9 cellular contexts compared by ENCODE assay signal in the genomic region with DNA sequence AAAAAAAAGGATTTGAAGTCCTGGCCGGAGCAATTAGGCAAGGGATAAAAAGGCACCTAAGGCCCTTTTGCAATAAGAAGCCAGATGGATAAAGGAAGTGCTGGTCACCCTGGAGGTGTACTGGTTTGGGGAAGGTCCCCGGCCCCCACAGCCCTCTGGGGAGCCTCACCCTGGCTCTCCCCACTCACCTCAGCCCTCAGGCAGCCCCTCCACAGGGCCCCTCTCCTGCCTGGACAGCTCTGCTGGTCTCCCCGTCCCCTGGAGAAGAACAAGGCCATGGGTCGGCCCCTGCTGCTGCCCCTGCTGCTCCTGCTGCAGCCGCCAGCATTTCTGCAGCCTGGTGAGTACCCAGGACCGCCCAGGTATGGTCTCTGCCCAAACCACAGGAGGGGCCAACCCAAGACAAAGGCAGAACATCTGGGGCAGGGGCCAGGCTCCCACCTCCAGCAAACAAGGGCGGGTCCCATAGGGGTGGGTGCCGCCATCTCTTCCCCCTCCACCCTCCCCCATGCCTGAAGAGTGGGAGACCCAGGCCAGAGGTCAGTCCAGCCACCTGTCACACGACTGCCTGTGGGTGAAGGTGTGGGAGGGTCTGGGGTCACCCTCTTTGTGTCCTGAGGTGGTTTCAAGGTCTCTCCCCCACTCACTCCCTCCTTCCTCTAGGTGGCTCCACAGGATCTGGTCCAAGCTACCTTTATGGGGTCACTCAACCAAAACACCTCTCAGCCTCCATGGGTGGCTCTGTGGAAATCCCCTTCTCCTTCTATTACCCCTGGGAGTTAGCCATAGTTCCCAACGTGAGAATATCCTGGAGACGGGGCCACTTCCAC. TPM values are rescaled to one million over a fixed set of nuclear protein-coding genes. Genes with fewer than 3 reads are reported as not detected.
A peak's percentile ranks its signal among the peaks of the same experiment; 100 is the strongest.
DNase-seq lines count a peak whose midpoint lies in the region; ATAC-seq and TF ChIP-seq lines count a peak whose summit lies in the region.
"Had no signal": no experiment of that assay in that cellular context is flagged by ENCODE, and none has a peak within 500 bp of the region (broad histone marks: within the 10 kb centered on the region; RNA-seq: fewer than 3 reads in every experiment).

A gene (plus strand): TSS at position 91 of the 830 bp plus-strand sequence. CDS start 186 bp downstream, at position 277.

- whole genome bisulfite sequencing in adrenal gland, 4 donors = 67 to 80% (median 78%) methylated on average over 6 to 11 of the region's 11 CpGs
- 85 to 86% methylated on average over 4 to 10 of the region's 11 CpGs for WGBS in upper lobe of left lung, 2 donors

- H3K9me3 Mint-ChIP-seq in activated T-cell treated with anti-CD3 and anti-CD28 coated beads, Interleukin-2, amount 50 U/mL, for 72 hours = no peaks in the 10 kb centered on the region

- no peaks in the 10 kb centered on the region for H3K4me1 ChIP-seq in adrenal gland (replicated peaks in 1 of 2)
- peaks cover 0 to 26% of the 10 kb centered on the region in 2 donors for H3K4me1 ChIP-seq in left lung
- no peaks in the 10 kb centered on the region for H3K4me1 ChIP-seq in upper lobe of left lung

- no peaks in the 10 kb centered on the region for H3K27me3 Mint-ChIP-seq in activated T-cell treated with anti-CD3 and anti-CD28 coated beads, Interleukin-2, amount 50 U/mL, for 72 hours (ENCODE audit: low read depth)

- H3K4me1 Mint-ChIP-seq in activated T-cell treated with anti-CD3 and anti-CD28 coated beads, Interleukin-2, amount 50 U/mL, for 72 hours (ENCODE audit: low read depth) = peaks cover 5% of the 10 kb centered on the region

- DNase-seq in activated T-cell treated with anti-CD3 and anti-CD28 coated beads, Interleukin-2, amount 50 U/mL, for 72 hours = no peak
- no peak for DNase-seq in activated T-cell treated with anti-CD3 and anti-CD28 coated beads, Interleukin-2, amount 50 U/mL, for 48 hours
- DNase-seq in adrenal gland = no peak
- DNase-seq in left lung = peak in 1 of 2 donors; percentile 54
- peak in 1 of 2 donors; percentile 19 for DNase-seq in upper lobe of left lung
- no peak for DNase-seq in medulla oblongata (ENCODE audit: extremely low spot score)
- DNase-seq in NCI-H146 (lab: John Stamatoyannopoulos, UW) = no peak
- DNase-seq: foreskin melanocyte had no signal

- H3K4me3 ChIP-seq in adrenal gland = no peak within 1 kb of the TSS
- no peak within 1 kb of the TSS for H3K4me3 ChIP-seq in left lung
- H3K4me3 ChIP-seq in upper lobe of left lung = no peak within 1 kb of the TSS

- no peak for TF ChIP-seq EP300 in upper lobe of left lung (IDR thresholded peaks at IDR 0.05)

- no peaks in the 10 kb centered on the region for H3K27me3 ChIP-seq in adrenal gland
- no peaks in the 10 kb centered on the region for H3K27me3 ChIP-seq in left lung
- no peaks in the 10 kb centered on the region for H3K27me3 ChIP-seq in upper lobe of left lung

- TF ChIP-seq POLR2A in adrenal gland (IDR thresholded peaks at IDR 0.05) = no peak
- TF ChIP-seq POLR2A in upper lobe of left lung (IDR thresholded peaks at IDR 0.05) = no peak

- intact Hi-C loops in adrenal gland (cut with DNase I) (loop anchor here in 1 of 2 donors (10.0 kb wide), 1 partner anchor 57 kb away; no protein-coding TSS in a partner anchor), left lung (cut with DNase I) (no loop called here)

- TF ChIP-seq CTCF in adrenal gland (IDR thresholded peaks at IDR 0.05) (no peak), left lung (IDR thresholded peaks at IDR 0.05) (no peak), upper lobe of left lung (IDR thresholded peaks at IDR 0.05) (no peak)

- no peak within 1 kb of the TSS for H3K4me3 Mint-ChIP-seq in activated T-cell treated with anti-CD3 and anti-CD28 coated beads, Interleukin-2, amount 50 U/mL, for 72 hours

- peaks cover 0 to 96% of the 10 kb centered on the region in 2 donors for H3K36me3 ChIP-seq in adrenal gland (replicated peaks in 1 of 2)
- H3K36me3 ChIP-seq in left lung = peaks cover 0 to 99% of the 10 kb centered on the region in 2 donors
- H3K36me3 ChIP-seq in upper lobe of left lung = peaks cover 34 to 100% (median 91%) of the 10 kb centered on the region in 4 donors

- peaks cover 4 to 37% of the 10 kb centered on the region in 2 donors for H3K36me3 Mint-ChIP-seq in activated T-cell treated with anti-CD3 and anti-CD28 coated beads, Interleukin-2, amount 50 U/mL, for 72 hours (ENCODE audit: insufficient read depth in 2 of 2)

- no peak within 1 kb of the TSS for H3K27ac Mint-ChIP-seq in activated T-cell treated with anti-CD3 and anti-CD28 coated beads, Interleukin-2, amount 50 U/mL, for 72 hours

- no peak within 1 kb of the TSS for H3K27ac ChIP-seq in adrenal gland
- H3K27ac ChIP-seq in left lung = peak within 1 kb of the TSS in 1 of 2 donors; percentile 73
- H3K27ac ChIP-seq in upper lobe of left lung = peak within 1 kb of the TSS; percentile 25 to 81 (median 58)

- ATAC-seq in activated T-cell treated with anti-CD3 and anti-CD28 coated beads, Interleukin-2, amount 50 U/mL, for 72 hours (replicated peaks in 1 of 2) = no peak
- ATAC-seq in left lung (no peak), upper lobe of left lung (ENCODE audit: low FRiP score in 2 of 2) (peak in 1 of 2 donors; percentile 8), GM19023 (IDR thresholded peaks at IDR 0.05; ENCODE audit: unreplicated experiment) (no peak)

- H3K9me3 ChIP-seq in adrenal gland (replicated peaks in 1 of 3) (no peaks in the 10 kb centered on the region), left lung (no peaks in the 10 kb centered on the region), upper lobe of left lung (no peaks in the 10 kb centered on the region)

RNA-seq across cellular contexts. Expression of the gene that starts here (rescaled TPM):
- 10 to 100 TPM; 43.6 to 78.3 TPM for total RNA-seq in activated T-cell treated with anti-CD3 and anti-CD28 coated beads, Interleukin-2, amount 50 U/mL, for 72 hours
- total RNA-seq in adrenal gland (100 to 1,000 TPM in 1 of 8 donors, 10 to 100 TPM in 6, 1 to 10 TPM in 1; 8.7 to 115 (median 30.2) TPM), left lung (10 to 100 TPM; 24.0 to 29.9 TPM), upper lobe of left lung (100 to 1,000 TPM in 1 of 6 donors, 10 to 100 TPM in 5; 18.4 to 259 (median 39.9) TPM)
- polyA plus RNA-seq in adrenal gland = 100 to 1,000 TPM in 2 of 3 donors, 10 to 100 TPM in 1; 10.4 to 403 (median 296) TPM

Comparison
In these comparisons a context has a peak if more than half of its experiments do, and no peak if none do; other contexts are left out.
1. H3K27ac ChIP-seq: peak in upper lobe of left lung (4 of 4); none in adrenal gland (0 of 5).